8 cellular contexts compared by ENCODE assay signal in genomic region chr20:45934587-45935415, GRCh38. TPM values are rescaled to one million over a fixed set of nuclear protein-coding genes. Genes with fewer than 3 reads are reported as not detected.
DNase-seq lines count a peak whose midpoint lies in the region; ATAC-seq and TF ChIP-seq lines count a peak whose summit lies in the region.

TSS of gene PCIF1 (plus strand) at chr20:45934683. CDS start at chr20:45939000, 4,317 bp downstream.

- peak within 1 kb of the TSS; percentile 97 to 98 for H3K4me3 Mint-ChIP-seq in H9
- peak within 1 kb of the TSS; percentile 99 for H3K4me3 Mint-ChIP-seq in natural killer cell treated with Interleukin-12 subunit alpha and Interleukin-12 subunit beta and Interleukin-15 and Interleukin-18, amount 100 ng/mL, for 72 hours

- peaks cover 11% of the 10 kb centered on the region for H3K4me1 ChIP-seq in H9 (ENCODE audit: insufficient read depth, low read length)

- peak within 1 kb of the TSS; percentile 99 for H3K18ac ChIP-seq in H9 (ENCODE audit: insufficient read length, low read depth, low read length)

- H4K91ac ChIP-seq in H9 (ENCODE audit: insufficient read length, low read depth, low read length) = peak within 1 kb of the TSS; percentile 76

- peak within 1 kb of the TSS; percentile 85 for H2BK120ac ChIP-seq in H9 (ENCODE audit: low read depth, low read length, poor library complexity, severe bottlenecking)

- DNase-seq in ELR (ENCODE audit: low read depth) (peak; percentile 99), H9 (peak; percentile 96), M059J (ENCODE audit: low read depth) (peak; percentile 98), fibroblast of mammary gland (ENCODE audit: low read depth) (peak; percentile 97)
- peak; percentile 96 for DNase-seq in activated T-helper 9 cell treated with anti-CD3 and anti-CD28 coated beads, Interleukin-2, amount 50 U/mL, for 16 hours (ENCODE audit: low read depth)
- DNase-seq in natural killer cell treated with Interleukin-12 subunit alpha and Interleukin-12 subunit beta and Interleukin-15 and Interleukin-18, amount 100 ng/mL, for 72 hours (ENCODE audit: low spot score) = peak; percentile 98
- DNase-seq in stimulated activated naive CD4-positive, alpha-beta T cell treated with Interleukin-2 at 50 U/mL for 16 hours (lab: John Stamatoyannopoulos, UW) = peak; percentile 92

- H2BK5ac ChIP-seq in H9 (ENCODE audit: insufficient read length, low read length) = peak within 1 kb of the TSS; percentile 46

- peak; percentile 89 to 92 for ATAC-seq in natural killer cell treated with Interleukin-12 subunit alpha and Interleukin-12 subunit beta and Interleukin-15 and Interleukin-18, amount 100 ng/mL, for 72 hours

- H3K27me3 ChIP-seq in H9 (ENCODE audit: insufficient read depth, low read length) = no peaks in the 10 kb centered on the region

- no peak within 1 kb of the TSS for H3T11ph ChIP-seq in H9 (ENCODE audit: low read length)

- peaks cover 14 to 28% (median 26%) of the 10 kb centered on the region in 3 experiments for H3K36me3 Mint-ChIP-seq in H9 (ENCODE audit: insufficient read depth in 1 of 3, low read depth in 3 of 3)
- peaks cover 6% of the 10 kb centered on the region for H3K36me3 Mint-ChIP-seq in natural killer cell treated with Interleukin-12 subunit alpha and Interleukin-12 subunit beta and Interleukin-15 and Interleukin-18, amount 100 ng/mL, for 72 hours

- H3K79me2 ChIP-seq in H9 (ENCODE audit: insufficient read depth, low read length) = peaks cover 4% of the 10 kb centered on the region; the same call in 1 of the 2 replicates

- no peaks in the 10 kb centered on the region for H4K20me1 ChIP-seq in H9 (ENCODE audit: control insufficient read depth, insufficient read depth, insufficient read length)

- no peak within 1 kb of the TSS for H2AFZ ChIP-seq in H9 (ENCODE audit: low read length)

- H3K4me1 Mint-ChIP-seq in H9 = peaks cover 32 to 33% of the 10 kb centered on the region in 2 experiments
- H3K4me1 Mint-ChIP-seq in natural killer cell treated with Interleukin-12 subunit alpha and Interleukin-12 subunit beta and Interleukin-15 and Interleukin-18, amount 100 ng/mL, for 72 hours (ENCODE audit: low read depth in 2 of 2) = peaks cover 25 to 29% of the 10 kb centered on the region in 2 donors

- no peaks in the 10 kb centered on the region; the same call in 1 of the 2 replicates for H3K27me3 Mint-ChIP-seq in H9 (ENCODE audit: low read depth)
- H3K27me3 Mint-ChIP-seq in natural killer cell treated with Interleukin-12 subunit alpha and Interleukin-12 subunit beta and Interleukin-15 and Interleukin-18, amount 100 ng/mL, for 72 hours = no peaks in the 10 kb centered on the region

- H3K4me2 ChIP-seq in H9 (ENCODE audit: insufficient read depth, insufficient read length, low read length) = peak within 1 kb of the TSS; percentile 73

- H3K4me3 ChIP-seq in fibroblast of mammary gland (ENCODE audit: control insufficient read depth, low read depth, low read length) = peak within 1 kb of the TSS; percentile 91

- H3K14ac ChIP-seq in H9 (ENCODE audit: insufficient read depth, low read length) = peak within 1 kb of the TSS; percentile 96

- peak; percentile 86 for TF ChIP-seq POLR2A in Raji (IDR thresholded peaks at IDR 0.05; ENCODE audit: insufficient read depth, low read depth, low read length)

- H3K23ac ChIP-seq in H9 (ENCODE audit: insufficient read length, low read depth, low read length) = no peak within 1 kb of the TSS

- TF ChIP-seq CTCF in H9 (conservative IDR thresholded peaks at IDR 0.05) (no peak), fibroblast of mammary gland (conservative IDR thresholded peaks at IDR 0.05; ENCODE audit: control insufficient read depth, insufficient read depth, low read depth, low read length) (no peak)

- H3K79me1 ChIP-seq in H9 (ENCODE audit: insufficient read depth, low read depth, low read length, poor library complexity, severe bottlenecking) = no peaks in the 10 kb centered on the region

- H2BK12ac ChIP-seq in H9 (ENCODE audit: insufficient read length, low read depth, low read length) = no peak within 1 kb of the TSS

- peaks cover 11% of the 10 kb centered on the region for H3K23me2 ChIP-seq in H9 (ENCODE audit: insufficient read length, low read depth, low read length, poor library complexity, severe bottlenecking)

- peak within 1 kb of the TSS; percentile 34; the same call in 1 of the 2 replicates for H3K4ac ChIP-seq in H9 (ENCODE audit: low read depth, low read length)

- H3K9me3 Mint-ChIP-seq in H9 = no peaks in the 10 kb centered on the region
- H3K9me3 Mint-ChIP-seq in natural killer cell treated with Interleukin-12 subunit alpha and Interleukin-12 subunit beta and Interleukin-15 and Interleukin-18, amount 100 ng/mL, for 72 hours = no peaks in the 10 kb centered on the region

- H4K5ac ChIP-seq in H9 (ENCODE audit: insufficient read length, low read depth, low read length) = peak within 1 kb of the TSS; percentile 18

- no peak within 1 kb of the TSS for H2BK20ac ChIP-seq in H9 (ENCODE audit: low read depth, low read length, poor library complexity, severe bottlenecking)

- peak within 1 kb of the TSS; percentile 95 for H3K9ac ChIP-seq in H9 (ENCODE audit: extremely low read depth, insufficient read length, low read length)

- H3K9me3 ChIP-seq in H9 (ENCODE audit: control insufficient read depth, low read depth, low read length) = no peaks in the 10 kb centered on the region

- H3K56ac ChIP-seq in H9 (ENCODE audit: insufficient read length, low read depth, low read length) = no peak within 1 kb of the TSS

- no peak within 1 kb of the TSS for H4K8ac ChIP-seq in H9 (replicated peaks; ENCODE audit: insufficient read length, low read depth, low read length)

- H3K27ac Mint-ChIP-seq in H9 = peak within 1 kb of the TSS; percentile 99 to 100 (median 100)
- H3K27ac Mint-ChIP-seq in natural killer cell treated with Interleukin-12 subunit alpha and Interleukin-12 subunit beta and Interleukin-15 and Interleukin-18, amount 100 ng/mL, for 72 hours = peak within 1 kb of the TSS; percentile 97 to 100

- no peak within 1 kb of the TSS for H2BK15ac ChIP-seq in H9 (ENCODE audit: low read depth, low read length)

- H3K27ac ChIP-seq in H9 (ENCODE audit: insufficient read length, low read depth, low read length) = peak within 1 kb of the TSS; percentile 61

- H2AK5ac ChIP-seq in H9 (ENCODE audit: insufficient read length, low read length) = no peak within 1 kb of the TSS

- WGBS in H9 (ENCODE audit: extremely low coverage, insufficient read length, low lambda C conversion rate) = no CpG with 5 or more reads among the region's 102 CpGs

RNA-seq across cellular contexts. Expression of gene PCIF1, which starts in this region (rescaled TPM):
- 26.6 and 26.8 TPM in 2 replicates for total RNA-seq in H9 (2021)
- total RNA-seq in M059J (2014; rRNA removed; shearing (Covaris generic)) = 11.1 and 14.5 TPM in 2 replicates
- total RNA-seq in natural killer cell treated with Interleukin-12 subunit alpha and Interleukin-12 subunit beta and Interleukin-15 and Interleukin-18, amount 100 ng/mL, for 72 hours = 10 to 100 TPM; 33.7 to 41.1 TPM

Comparison
In these comparisons a context has a peak if more than half of its experiments do, and no peak if none do; other contexts are left out.
1. Peak in every context shown above with its lines: DNase-seq, ATAC-seq, H3K4me3 ChIP-seq and H3K27ac ChIP-seq.